8 cellular contexts compared by ENCODE assay signal in genomic region chr7:35800718-35801391, GRCh38. TPM values are rescaled to one million over a fixed set of nuclear protein-coding genes. Genes with fewer than 3 reads are reported as not detected.
A peak's percentile ranks its signal among the peaks of the same experiment; 100 is the strongest.
DNase-seq lines count a peak whose midpoint lies in the region; ATAC-seq and TF ChIP-seq lines count a peak whose summit lies in the region.

SEPTIN7 (plus strand) TSS chr7:35801057; CDS start chr7:35801210, 153 bp downstream.

- POLR2A ChIA-PET in naive thymus-derived CD8-positive, alpha-beta T cell (lab: Charles Lee), result interaction anchor here (0.7 to 4.7 kb wide), 29 partner anchors 10 to 1647 kb away, joined by 3 to 76 read pairs (median 4); partner anchors contain the start of genes ELMO1 and HERPUD2

- H3K4me1 ChIP-seq in RWPE2 (ENCODE audit: insufficient read depth, poor library complexity, severe bottlenecking), result peaks cover 17% of the 10 kb centered on the region
- peaks cover 2% of the 10 kb centered on the region for H3K4me1 ChIP-seq in fibroblast of lung (ENCODE audit: control insufficient read depth, extremely low read depth, insufficient read depth, low read length)

- DNase-seq in EH (ENCODE audit: low read depth) (peak; percentile 99), H4 (ENCODE audit: low spot score) (peak; percentile 100), LoVo (ENCODE audit: low spot score) (peak; percentile 100), RWPE2 (ENCODE audit: low spot score) (peak; percentile 98), fibroblast of lung (ENCODE audit: low read depth in 2 of 2) (peak; percentile 98 to 99)
- DNase-seq in activated T-helper 2 cell treated with anti-CD3 and anti-CD28 coated beads, Interferon-gamma antibody, Interleukin-2, Interleukin-4, amounts not matched to agents 10 μg/mL and 5 μg/mL and 100 μg/mL, durations not matched to agents 14 hours and 24 hours and 36 hours (ENCODE audit: low spot score), result peak; percentile 99
- peak; percentile 94 to 100 (median 99) for DNase-seq in naive thymus-derived CD8-positive, alpha-beta T cell
- peak; percentile 94 to 99 (median 98) for DNase-seq in stimulated activated naive CD4-positive, alpha-beta T cell (lab: John Stamatoyannopoulos, UW)

- H3K4me3 ChIP-seq in RWPE2 (ENCODE audit: severe bottlenecking), result peak within 1 kb of the TSS; percentile 95
- H3K4me3 ChIP-seq in fibroblast of lung (replicated peaks in 1 of 4; ENCODE audit: control extremely low read depth in 1 of 4, insufficient read depth in 1 of 4, low read depth in 3 of 4, low read length in 4 of 4), result peak within 1 kb of the TSS; percentile 85 to 93 (median 88)

- H3K36me3 ChIP-seq in RWPE2 (ENCODE audit: low read depth) (peaks cover 3% of the 10 kb centered on the region), fibroblast of lung (ENCODE audit: control insufficient read depth, insufficient read depth, low read length) (no peaks in the 10 kb centered on the region)

- H3K4me1 Mint-ChIP-seq in activated T-helper 2 cell treated with anti-CD3 and anti-CD28 coated beads, Interferon-gamma antibody, Interleukin-2, Interleukin-4, amounts not matched to agents 10 μg/mL and 5 μg/mL and 100 μg/mL, durations not matched to agents 14 hours and 24 hours and 36 hours (ENCODE audit: low read depth), result peaks cover 33% of the 10 kb centered on the region
- peaks cover 32 to 50% (median 48%) of the 10 kb centered on the region in 4 donors for H3K4me1 Mint-ChIP-seq in naive thymus-derived CD8-positive, alpha-beta T cell

- H3K4me2 ChIP-seq in fibroblast of lung (ENCODE audit: extremely low read depth, insufficient read depth, low read length), result peak within 1 kb of the TSS; percentile 94

- H3K27me3 Mint-ChIP-seq in activated T-helper 2 cell treated with anti-CD3 and anti-CD28 coated beads, Interferon-gamma antibody, Interleukin-2, Interleukin-4, amounts not matched to agents 10 μg/mL and 5 μg/mL and 100 μg/mL, durations not matched to agents 14 hours and 24 hours and 36 hours (ENCODE audit: low read depth), result no peaks in the 10 kb centered on the region
- H3K27me3 Mint-ChIP-seq in naive thymus-derived CD8-positive, alpha-beta T cell, result no peaks in the 10 kb centered on the region

- peaks cover 43% of the 10 kb centered on the region for H3K79me2 ChIP-seq in fibroblast of lung (ENCODE audit: control insufficient read depth, insufficient read depth, low read length)

- no peaks in the 10 kb centered on the region for H3K9me3 Mint-ChIP-seq in activated T-helper 2 cell treated with anti-CD3 and anti-CD28 coated beads, Interferon-gamma antibody, Interleukin-2, Interleukin-4, amounts not matched to agents 10 μg/mL and 5 μg/mL and 100 μg/mL, durations not matched to agents 14 hours and 24 hours and 36 hours
- H3K9me3 Mint-ChIP-seq in naive thymus-derived CD8-positive, alpha-beta T cell, result no peaks in the 10 kb centered on the region

- H3K27me3 ChIP-seq in RWPE2 (ENCODE audit: insufficient read depth, poor library complexity, severe bottlenecking), result no peaks in the 10 kb centered on the region
- no peaks in the 10 kb centered on the region for H3K27me3 ChIP-seq in fibroblast of lung (ENCODE audit: control insufficient read depth, insufficient read depth, low read length)

- TF ChIP-seq CTCF in RWPE2 (IDR thresholded peaks at IDR 0.05; ENCODE audit: poor library complexity, severe bottlenecking) (no peak), fibroblast of lung (conservative IDR thresholded peaks at IDR 0.05 in 1 of 2, IDR thresholded peaks at IDR 0.05 in 1 of 2; ENCODE audit: low read depth in 1 of 2, low read length in 2 of 2) (no peak)

- peak; percentile 90 for ATAC-seq in RWPE2 (ENCODE audit: low read depth)
- peak; percentile 82 to 89 for ATAC-seq in naive thymus-derived CD8-positive, alpha-beta T cell

- peak within 1 kb of the TSS; percentile 94 for H3K9ac ChIP-seq in fibroblast of lung (ENCODE audit: insufficient read depth, low read length)

- peaks cover 4% of the 10 kb centered on the region for H4K20me1 ChIP-seq in fibroblast of lung (ENCODE audit: control insufficient read depth, extremely low read depth, insufficient read depth, low read length)

- H3K36me3 Mint-ChIP-seq in activated T-helper 2 cell treated with anti-CD3 and anti-CD28 coated beads, Interferon-gamma antibody, Interleukin-2, Interleukin-4, amounts not matched to agents 10 μg/mL and 5 μg/mL and 100 μg/mL, durations not matched to agents 14 hours and 24 hours and 36 hours (ENCODE audit: low read depth), result peaks cover 29% of the 10 kb centered on the region
- peaks cover 0 to 8% (median 0%) of the 10 kb centered on the region in 3 donors for H3K36me3 Mint-ChIP-seq in naive thymus-derived CD8-positive, alpha-beta T cell

- intact Hi-C loops in activated T-helper 2 cell treated with anti-CD3 and anti-CD28 coated beads, Interferon-gamma antibody, Interleukin-2, Interleukin-4, amounts not matched to agents 10 μg/mL and 5 μg/mL and 100 μg/mL, durations not matched to agents 14 hours and 24 hours and 36 hours (cut with micrococcal nuclease), result loop anchor here (1.0 to 10.0 kb wide), 7 partner anchors 17 to 764 kb away; partner anchors contain the start of genes DPY19L1 and HERPUD2

- peak within 1 kb of the TSS; percentile 91 for H3K27ac ChIP-seq in RWPE2 (ENCODE audit: poor library complexity, severe bottlenecking)
- H3K27ac ChIP-seq in fibroblast of lung (ENCODE audit: insufficient read depth, low read length), result peak within 1 kb of the TSS; percentile 94

- no peaks in the 10 kb centered on the region for H3K9me3 ChIP-seq in RWPE2 (ENCODE audit: severe bottlenecking)
- H3K9me3 ChIP-seq in fibroblast of lung (ENCODE audit: control insufficient read depth, insufficient read depth, low read depth, low read length), result no peaks in the 10 kb centered on the region

- H3K27ac Mint-ChIP-seq in activated T-helper 2 cell treated with anti-CD3 and anti-CD28 coated beads, Interferon-gamma antibody, Interleukin-2, Interleukin-4, amounts not matched to agents 10 μg/mL and 5 μg/mL and 100 μg/mL, durations not matched to agents 14 hours and 24 hours and 36 hours, result peak within 1 kb of the TSS; percentile 94
- peak within 1 kb of the TSS; percentile 98 to 100 (median 99) for H3K27ac Mint-ChIP-seq in naive thymus-derived CD8-positive, alpha-beta T cell

- peak within 1 kb of the TSS; percentile 92 for H3K4me3 Mint-ChIP-seq in activated T-helper 2 cell treated with anti-CD3 and anti-CD28 coated beads, Interferon-gamma antibody, Interleukin-2, Interleukin-4, amounts not matched to agents 10 μg/mL and 5 μg/mL and 100 μg/mL, durations not matched to agents 14 hours and 24 hours and 36 hours (ENCODE audit: low read depth)
- peak within 1 kb of the TSS; percentile 91 to 97 (median 94) for H3K4me3 Mint-ChIP-seq in naive thymus-derived CD8-positive, alpha-beta T cell

- H2AFZ ChIP-seq in fibroblast of lung (ENCODE audit: low read length), result peak within 1 kb of the TSS; percentile 95

RNA-seq across cellular contexts. Expression of gene SEPTIN7, which starts in this region (rescaled TPM):
- total RNA-seq in H4 (2014; rRNA removed; shearing (Covaris generic)), result 499 and 579 TPM in 2 replicates
- total RNA-seq in activated T-helper 2 cell treated with anti-CD3 and anti-CD28 coated beads, Interferon-gamma antibody, Interleukin-2, Interleukin-4, amounts not matched to agents 10 μg/mL and 5 μg/mL and 100 μg/mL, durations not matched to agents 14 hours and 24 hours and 36 hours, result 228 and 236 TPM in 2 replicates
- total RNA-seq in fibroblast of lung, result 144 and 181 TPM in 2 replicates
- polyA plus RNA-seq in fibroblast of lung, result 374 and 576 TPM in 2 replicates
- 303 and 433 TPM in 2 replicates for polyA plus RNA-seq in fibroblast of lung (2012)
- polyA minus RNA-seq in fibroblast of lung (ENCODE audit: low replicate concordance), result 8.5 and 31.9 TPM in 2 replicates
- total RNA-seq in naive thymus-derived CD8-positive, alpha-beta T cell, result 100 to 1,000 TPM; 244 TPM
- 100 to 1,000 TPM; 488 to 693 (median 497) TPM for polyA plus RNA-seq in naive thymus-derived CD8-positive, alpha-beta T cell

Comparison
In these comparisons a context has a peak if more than half of its experiments do, and no peak if none do; other contexts are left out.
1. Peak in every context shown above with its lines: DNase-seq, ATAC-seq, H3K4me3 ChIP-seq and H3K27ac ChIP-seq.